1 cellular context compared by ENCODE assay signal in genomic region chr1:240653030-240653429, GRCh38.
TF ChIP-seq lines count a peak whose summit lies in the region.

No MANE protein-coding gene starts in this region.

TF ChIP-seq in HepG2, 621 proteins besides CTCF, POLR2A, EP300 and RAD21:
- TF ChIP-seq ZNF841 (CRISPR knock-in tag; IDR thresholded peaks at IDR 0.05; ENCODE audit: borderline replicate concordance) (no peak), KLF16 (CRISPR knock-in tag; IDR thresholded peaks at IDR 0.05) (no peak), JUND (CRISPR knock-in tag; IDR thresholded peaks at IDR 0.05) (no peak)
